ENCODE assay signal across 26 cellular contexts in the genomic region with DNA sequence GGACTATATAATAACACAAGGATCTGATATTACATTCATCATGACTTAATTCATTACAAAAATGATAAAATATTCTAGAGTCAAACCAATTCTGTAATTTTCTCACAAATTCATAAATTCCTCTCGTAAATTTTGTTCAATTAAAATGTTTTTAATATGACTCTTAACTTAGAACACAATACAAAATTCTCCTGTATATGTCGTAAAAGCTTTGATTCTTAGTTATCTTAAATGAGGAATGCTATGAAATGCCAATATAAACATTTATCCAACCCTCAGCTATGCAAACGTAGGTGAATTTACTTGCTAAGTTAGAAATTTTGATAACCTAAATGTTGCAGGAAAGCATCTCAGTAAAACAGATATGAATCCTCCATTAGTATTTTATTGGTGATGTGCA. TPM values are rescaled to one million over a fixed set of nuclear protein-coding genes. Genes with fewer than 3 reads are reported as not detected.
A peak's percentile ranks its signal among the peaks of the same experiment; 100 is the strongest.
DNase-seq lines count a peak whose midpoint lies in the region; ATAC-seq and TF ChIP-seq lines count a peak whose summit lies in the region.
"Had no signal": no experiment of that assay in that cellular context is flagged by ENCODE, and none has a peak within 500 bp of the region (broad histone marks: within the 10 kb centered on the region; RNA-seq: fewer than 3 reads in every experiment).

No MANE protein-coding gene starts in this region.

- no peak for TF ChIP-seq EP300 in stomach (IDR thresholded peaks at IDR 0.05)

- peak overlapping the region; percentile 81 for H3K27ac Mint-ChIP-seq in activated T-cell treated with anti-CD3 and anti-CD28 coated beads, Interleukin-2, amount 50 U/mL, for 24 hours
- no peak overlapping the region for H3K27ac Mint-ChIP-seq in activated naive CD8-positive, alpha-beta T cell treated with anti-CD3 and anti-CD28 coated beads, Interleukin-2, amount 50 U/mL, for 24 hours
- H3K27ac Mint-ChIP-seq in natural killer cell: peak overlapping the region; percentile 37 to 84

- peaks cover 85% of the 10 kb centered on the region for H3K4me1 Mint-ChIP-seq in activated T-cell treated with anti-CD3 and anti-CD28 coated beads, Interleukin-2, amount 50 U/mL, for 24 hours (ENCODE audit: low read depth)
- peaks cover 82% of the 10 kb centered on the region for H3K4me1 Mint-ChIP-seq in activated T-cell treated with anti-CD3 and anti-CD28 coated beads, Interleukin-2, amount 50 U/mL, for 4 hours (ENCODE audit: low read depth)
- H3K4me1 Mint-ChIP-seq in activated naive CD8-positive, alpha-beta T cell treated with anti-CD3 and anti-CD28 coated beads, Interleukin-2, amount 50 U/mL, for 24 hours: peaks cover 78% of the 10 kb centered on the region
- H3K4me1 Mint-ChIP-seq in natural killer cell: peaks cover 75% of the 10 kb centered on the region in 2 donors

- peaks cover 0 to 50% (median 11%) of the 10 kb centered on the region in 4 donors for H3K4me1 ChIP-seq in stomach
- H3K4me1 ChIP-seq: BE2C, body of pancreas, suprapubic skin had no signal

- H3K27ac ChIP-seq in stomach: no peak overlapping the region
- H3K27ac ChIP-seq: body of pancreas, suprapubic skin had no signal

- peak overlapping the region in 1 of 4 donors; percentile 8 for H3K4me3 ChIP-seq in stomach
- H3K4me3 ChIP-seq: body of pancreas, K562, suprapubic skin had no signal

- no peaks in the 10 kb centered on the region for H3K27me3 Mint-ChIP-seq in activated T-cell treated with anti-CD3 and anti-CD28 coated beads, Interleukin-2, amount 50 U/mL, for 24 hours
- no peaks in the 10 kb centered on the region for H3K27me3 Mint-ChIP-seq in activated T-cell treated with anti-CD3 and anti-CD28 coated beads, Interleukin-2, amount 50 U/mL, for 4 hours (ENCODE audit: low read depth)
- no peaks in the 10 kb centered on the region for H3K27me3 Mint-ChIP-seq in activated naive CD8-positive, alpha-beta T cell treated with anti-CD3 and anti-CD28 coated beads, Interleukin-2, amount 50 U/mL, for 24 hours
- H3K27me3 Mint-ChIP-seq in natural killer cell (ENCODE audit: low read depth in 2 of 2): no peaks in the 10 kb centered on the region

- peaks cover 0 to 5% (median 0%) of the 10 kb centered on the region in 3 donors for H3K27me3 ChIP-seq in stomach
- H3K27me3 ChIP-seq: BE2C, body of pancreas had no signal

- no peak overlapping the region for H3K4me3 Mint-ChIP-seq in activated T-cell treated with anti-CD3 and anti-CD28 coated beads, Interleukin-2, amount 50 U/mL, for 24 hours
- no peak overlapping the region for H3K4me3 Mint-ChIP-seq in activated T-cell treated with anti-CD3 and anti-CD28 coated beads, Interleukin-2, amount 50 U/mL, for 4 hours
- peak overlapping the region; percentile 4 for H3K4me3 Mint-ChIP-seq in activated naive CD8-positive, alpha-beta T cell treated with anti-CD3 and anti-CD28 coated beads, Interleukin-2, amount 50 U/mL, for 24 hours
- peak overlapping the region; percentile 61 for H3K4me3 Mint-ChIP-seq in natural killer cell

- H3K36me3 ChIP-seq in stomach: no peaks in the 10 kb centered on the region
- H3K36me3 ChIP-seq: BE2C, suprapubic skin had no signal

- WGBS in stomach, 5 donors: 28 to 52% (median 51%) methylated on average over 3 of the region's 3 CpGs

- intact Hi-C loops in natural killer cell (cut with micrococcal nuclease): no loop called here
- intact Hi-C loops in stomach (cut with DNase I; ENCODE audit: low total_unique reads): no loop called here

- peaks cover 48% of the 10 kb centered on the region for H3K36me3 Mint-ChIP-seq in activated T-cell treated with anti-CD3 and anti-CD28 coated beads, Interleukin-2, amount 50 U/mL, for 24 hours (ENCODE audit: low read depth)
- H3K36me3 Mint-ChIP-seq in activated T-cell treated with anti-CD3 and anti-CD28 coated beads, Interleukin-2, amount 50 U/mL, for 4 hours (ENCODE audit: insufficient read depth): peaks cover 20% of the 10 kb centered on the region
- peaks cover 12% of the 10 kb centered on the region for H3K36me3 Mint-ChIP-seq in activated naive CD8-positive, alpha-beta T cell treated with anti-CD3 and anti-CD28 coated beads, Interleukin-2, amount 50 U/mL, for 24 hours (ENCODE audit: low read depth)
- H3K36me3 Mint-ChIP-seq in natural killer cell: no peaks in the 10 kb centered on the region

- no peak for TF ChIP-seq POLR2A in stomach (IDR thresholded peaks at IDR 0.05)

- no peaks in the 10 kb centered on the region for H3K9me3 Mint-ChIP-seq in activated T-cell treated with anti-CD3 and anti-CD28 coated beads, Interleukin-2, amount 50 U/mL, for 24 hours
- no peaks in the 10 kb centered on the region for H3K9me3 Mint-ChIP-seq in activated T-cell treated with anti-CD3 and anti-CD28 coated beads, Interleukin-2, amount 50 U/mL, for 4 hours
- no peaks in the 10 kb centered on the region for H3K9me3 Mint-ChIP-seq in activated naive CD8-positive, alpha-beta T cell treated with anti-CD3 and anti-CD28 coated beads, Interleukin-2, amount 50 U/mL, for 24 hours
- no peaks in the 10 kb centered on the region for H3K9me3 Mint-ChIP-seq in natural killer cell

- no peak for TF ChIP-seq CTCF in natural killer cell (IDR thresholded peaks at IDR 0.05)
- TF ChIP-seq CTCF in stomach (IDR thresholded peaks at IDR 0.05): no peak

- ATAC-seq in activated T-cell treated with anti-CD3 and anti-CD28 coated beads, Interleukin-2, amount 50 U/mL, for 4 hours: no peak
- ATAC-seq in GM18502 (IDR thresholded peaks at IDR 0.05; ENCODE audit: poor library complexity, unreplicated experiment) (peak; percentile 16), natural killer cell (no peak)
- ATAC-seq in activated naive CD8-positive, alpha-beta T cell treated with anti-CD3 and anti-CD28 coated beads, Interleukin-2, amount 50 U/mL, for 24 hours: no peak
- ATAC-seq: body of pancreas, K562, left lobe of liver, Right ventricle myocardium inferior had no signal

- no peaks in the 10 kb centered on the region for H3K9me3 ChIP-seq in stomach
- H3K9me3 ChIP-seq: BE2C, body of pancreas, suprapubic skin had no signal

- DNase-seq in activated T-cell treated with anti-CD3 and anti-CD28 coated beads, Interleukin-2, amount 50 U/mL, for 24 hours: no peak
- DNase-seq in activated T-cell treated with anti-CD3 and anti-CD28 coated beads, Interleukin-2, amount 50 U/mL, for 4 hours: no peak
- DNase-seq in activated naive CD8-positive, alpha-beta T cell treated with anti-CD3 and anti-CD28 coated beads, Interleukin-2, amount 50 U/mL, for 24 hours: no peak
- DNase-seq in natural killer cell (no peak), stomach (no peak), hypothalamus (lab: John Stamatoyannopoulos, UW) (no peak), NCI-H1417 treated with DMSO at 0.1 percent for 48 hours (lab: John Stamatoyannopoulos, UW) (no peak)
- DNase-seq: activated CD4-positive, CD25-positive, alpha-beta regulatory T cell; BE2C; body of pancreas; EL; erythroblast; foreskin fibroblast; mesendoderm; NCI-H1436; NCI-H82; OCI-M1; small intestine; stimulated activated CD4-positive, alpha-beta T cell treated with anti-CD3 and anti-CD28 coated beads, Interleukin-1b, Interleukin-23, amount 100 ng/mL, for 48 hours had no signal

RNA-seq across cellular contexts. Expression of a gene that starts 28.9 kb away (rescaled TPM):
- 10 to 100 TPM; 16.3 to 26.5 (median 25.6) TPM for total RNA-seq in activated T-cell treated with anti-CD3 and anti-CD28 coated beads, Interleukin-2, amount 50 U/mL, for 4 hours
- total RNA-seq in natural killer cell: 100 to 1,000 TPM; 148 to 168 (median 165) TPM
- 10 to 100 TPM in 2 of 5 donors, 1 to 10 TPM in 2, not detected in 1; 5.8 to 66.3 (median 25.9) TPM for total RNA-seq in stomach
- 10 to 100 TPM in 1 of 3 donors, 1 to 10 TPM in 2; 1.8 to 11.9 (median 3.8) TPM for polyA plus RNA-seq in stomach
- total RNA-seq: A673, osteocyte had no signal

Comparison
In these comparisons a context has a peak if more than half of its experiments do, and no peak if none do; other contexts are left out.
1. H3K4me3 Mint-ChIP-seq: peak in activated naive CD8-positive, alpha-beta T cell treated with anti-CD3 and anti-CD28 coated beads, Interleukin-2, amount 50 U/mL, for 24 hours (single experiment) and natural killer cell (single experiment); none in activated T-cell treated with anti-CD3 and anti-CD28 coated beads, Interleukin-2, amount 50 U/mL, for 24 hours (single experiment) and activated T-cell treated with anti-CD3 and anti-CD28 coated beads, Interleukin-2, amount 50 U/mL, for 4 hours (single experiment).